In the genomic region with DNA sequence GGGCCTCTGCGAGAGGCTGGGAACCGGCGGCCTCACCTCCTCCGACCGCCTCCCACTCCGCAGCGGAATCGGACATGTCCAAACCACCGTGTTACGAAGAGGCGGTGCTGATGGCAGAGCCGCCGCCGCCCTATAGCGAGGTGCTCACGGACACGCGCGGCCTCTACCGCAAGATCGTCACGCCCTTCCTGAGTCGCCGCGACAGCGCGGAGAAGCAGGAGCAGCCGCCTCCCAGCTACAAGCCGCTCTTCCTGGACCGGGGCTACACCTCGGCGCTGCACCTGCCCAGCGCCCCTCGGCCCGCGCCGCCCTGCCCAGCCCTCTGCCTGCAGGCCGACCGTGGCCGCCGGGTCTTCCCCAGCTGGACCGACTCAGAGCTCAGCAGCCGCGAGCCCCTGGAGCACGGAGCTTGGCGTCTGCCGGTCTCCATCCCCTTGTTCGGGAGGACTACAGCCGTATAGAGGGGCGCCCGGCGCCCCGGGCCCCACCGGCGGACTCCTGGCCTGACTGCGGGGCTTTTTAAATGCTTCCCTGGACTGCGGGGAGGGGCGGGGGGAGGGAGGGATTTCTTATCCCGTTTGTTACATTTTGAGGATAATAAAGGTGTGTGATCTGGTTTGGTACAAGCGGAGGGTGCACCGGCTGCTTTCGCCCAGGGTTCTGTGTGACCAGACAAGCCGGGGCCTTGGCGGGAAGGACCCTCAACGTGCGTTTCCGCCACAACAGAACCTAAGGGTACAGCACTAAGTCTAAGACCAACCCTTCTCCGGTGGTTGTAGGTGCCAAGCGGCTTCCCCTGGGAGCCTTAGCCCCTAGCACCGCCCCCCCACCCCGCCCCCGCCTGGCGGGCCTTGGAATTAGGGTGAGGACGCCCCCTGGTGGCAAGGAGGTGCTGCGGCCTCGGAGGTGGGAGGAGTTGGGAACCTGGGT, we compare ENCODE assay signal across 8 cellular contexts. TPM values are rescaled to one million over a fixed set of nuclear protein-coding genes. Genes with fewer than 3 reads are reported as not detected.
DNase-seq lines count a peak whose midpoint lies in the region; FAIRE-seq and TF ChIP-seq lines count a peak whose summit lies in the region.

No MANE protein-coding gene starts in this region.

- no peaks in the 10 kb centered on the region for H3K9me3 ChIP-seq in DOHH2 (ENCODE audit: control insufficient read depth, insufficient read depth, low read length)
- no peaks in the 10 kb centered on the region for H3K9me3 ChIP-seq in GM23248 (ENCODE audit: low read depth)
- no peaks in the 10 kb centered on the region for H3K9me3 ChIP-seq in MG63

- peak; percentile 84 for TF ChIP-seq CTCF in DOHH2 (IDR thresholded peaks at IDR 0.05; ENCODE audit: low read depth, low read length, poor library complexity, severe bottlenecking)

- H3K4me1 ChIP-seq in DOHH2 (ENCODE audit: control insufficient read depth, low read length) (peaks cover 29% of the 10 kb centered on the region), GM23248 (ENCODE audit: insufficient read depth) (0 out of 2 replicates have a peak, but pooled peaks cover 10% of the 10 kb centered on the region)

- H2AFZ ChIP-seq in GM23248, result no peak overlapping the region

- in situ Hi-C loops in GM23248 (cut with MboI), result loop anchor here (10.0 kb wide), 1 partner anchor 61 kb away; no protein-coding TSS in a partner anchor

- no peaks in the 10 kb centered on the region for H3K9me2 ChIP-seq in DOHH2 (replicated peaks; ENCODE audit: control insufficient read depth, low read length)
- no peaks in the 10 kb centered on the region for H3K9me2 ChIP-seq in GM23248 (ENCODE audit: insufficient read depth)

- FAIRE-seq in frontal cortex (lab: Jason Lieb, UNC), result no peak

- peak overlapping the region; percentile 78 for H3K9ac ChIP-seq in GM23248

- H3K27ac ChIP-seq in DOHH2 (ENCODE audit: low read depth, low read length) (peak overlapping the region; percentile 83), GM23248 (peak overlapping the region; percentile 67)

- 2 to 3% methylated on average over 67 to 75 of the region's 76 CpGs for WGBS in GM23248 (ENCODE audit: low coverage in 1 of 2, low lambda C conversion rate in 2 of 2, missing lambda C conversion rate in 2 of 2), 2 experiments

- H3K27me3 ChIP-seq in DOHH2 (ENCODE audit: control insufficient read depth, low read length) (no peaks in the 10 kb centered on the region), GM23248 (replicated peaks; ENCODE audit: insufficient read depth) (no peaks in the 10 kb centered on the region), MG63 (no peaks in the 10 kb centered on the region)

- H3K36me3 ChIP-seq in DOHH2 (ENCODE audit: control insufficient read depth, low read length) (peaks cover 36% of the 10 kb centered on the region), GM23248 (ENCODE audit: low read depth) (peaks cover 8% of the 10 kb centered on the region; the same call in 1 of the 2 replicates), MG63 (peaks cover 76% of the 10 kb centered on the region)

- H3K4me3 ChIP-seq in DOHH2 (ENCODE audit: low read length) (peak overlapping the region; percentile 83), GM23248 (peak overlapping the region; percentile 66), MG63 (no peak overlapping the region)

- peaks cover 13% of the 10 kb centered on the region for H3K79me2 ChIP-seq in DOHH2 (ENCODE audit: control insufficient read depth, low read length)
- no peaks in the 10 kb centered on the region for H3K79me2 ChIP-seq in GM23248 (ENCODE audit: insufficient read depth)

- H4K20me1 ChIP-seq in DOHH2 (ENCODE audit: control insufficient read depth, insufficient read depth, low read depth, low read length) (peaks cover 10% of the 10 kb centered on the region; the same call in 1 of the 2 replicates), GM23248 (ENCODE audit: insufficient read depth) (0 out of 2 replicates have a peak, but pooled peaks cover 13% of the 10 kb centered on the region)

- DNase-seq in GM23248 (peak; percentile 92), MG63 (peak; percentile 84), SIG-M5 treated with dmso at 0.1 percent for 504 hours (lab: John Stamatoyannopoulos, UW; ENCODE audit: unreplicated experiment) (peak; percentile 92), frontal cortex (ENCODE audit: low spot score in 2 of 2) (peak; percentile 91 to 93), occipital lobe (lab: John Stamatoyannopoulos, UW) (peak; percentile 73), superior temporal gyrus (ENCODE audit: extremely low spot score) (peak; percentile 78)
- peak; percentile 96 for DNase-seq in activated gamma-delta T cell treated with anti-CD3 and anti-CD28 coated beads, Interleukin-2, amount 50 U/mL, for 16 hours (ENCODE audit: low read depth)

- peaks cover 17% of the 10 kb centered on the region for H3F3A ChIP-seq in DOHH2 (ENCODE audit: control insufficient read depth, insufficient read depth)
- H3F3A ChIP-seq in GM23248 (ENCODE audit: insufficient read depth), result peaks cover 13% of the 10 kb centered on the region

- H3K4me2 ChIP-seq in DOHH2 (ENCODE audit: low read length) (peak overlapping the region; percentile 100), GM23248 (ENCODE audit: unreplicated experiment) (peak overlapping the region; percentile 76)

RNA-seq across cellular contexts. Expression of a gene that starts 9.3 kb away (rescaled TPM):
- 23.9 and 24.8 TPM in 2 replicates for total RNA-seq in GM23248 (2014; rRNA removed; shearing (Covaris generic))
- 10.5 and 11.1 TPM in 2 replicates for polyA plus RNA-seq in GM23248 (2016; fragmentation: Nextera tagmentation; extraction: Ambion mirVana)
- total RNA-seq in MG63 (2014; rRNA removed; shearing (Covaris generic); ENCODE audit: low replicate concordance), result 61.4 and 68.2 TPM in 2 replicates
- total RNA-seq in frontal cortex (12.2 TPM), occipital lobe (11.7 TPM)

RNA-seq across cellular contexts. Expression of a gene that starts 17.5 kb away (rescaled TPM):
- total RNA-seq in GM23248 (2014; rRNA removed; shearing (Covaris generic)), result 224 and 257 TPM in 2 replicates
- polyA plus RNA-seq in GM23248 (2016; fragmentation: Nextera tagmentation; extraction: Ambion mirVana), result 160 and 163 TPM in 2 replicates
- 245 and 334 TPM in 2 replicates for total RNA-seq in MG63 (2014; rRNA removed; shearing (Covaris generic); ENCODE audit: low replicate concordance)
- total RNA-seq in frontal cortex, result 187 TPM
- total RNA-seq in occipital lobe, result 170 TPM

RNA-seq across cellular contexts. Expression of a gene that starts 29.4 kb away (rescaled TPM):
- 17.3 and 30.4 TPM in 2 replicates for total RNA-seq in GM23248 (2014; rRNA removed; shearing (Covaris generic))
- 7.7 and 13.5 TPM in 2 replicates for polyA plus RNA-seq in GM23248 (2016; fragmentation: Nextera tagmentation; extraction: Ambion mirVana)
- total RNA-seq in MG63 (2014; rRNA removed; shearing (Covaris generic); ENCODE audit: low replicate concordance), result 62.4 and 127 TPM in 2 replicates
- total RNA-seq in frontal cortex, result 25.7 TPM
- 14.0 TPM for total RNA-seq in occipital lobe

RNA-seq across cellular contexts. Expression of a gene that starts 41.5 kb away (rescaled TPM):
- 320 and 357 TPM in 2 replicates for total RNA-seq in GM23248 (2014; rRNA removed; shearing (Covaris generic))
- polyA plus RNA-seq in GM23248 (2016; fragmentation: Nextera tagmentation; extraction: Ambion mirVana), result 551 and 556 TPM in 2 replicates
- 77.8 and 165 TPM in 2 replicates for total RNA-seq in MG63 (2014; rRNA removed; shearing (Covaris generic); ENCODE audit: low replicate concordance)
- total RNA-seq in frontal cortex (6.5 TPM), occipital lobe (7.8 TPM)

RNA-seq across cellular contexts. Expression of a gene that starts 46.6 kb away (rescaled TPM):
- total RNA-seq in GM23248 (2014; rRNA removed; shearing (Covaris generic)), result 0.43 and 1.3 TPM in 2 replicates
- polyA plus RNA-seq in GM23248 (2016; fragmentation: Nextera tagmentation; extraction: Ambion mirVana), result 1.2 and 1.8 TPM in 2 replicates
- total RNA-seq in MG63 (2014; rRNA removed; shearing (Covaris generic); ENCODE audit: low replicate concordance), result 1.3 and 2.3 TPM in 2 replicates
- 2.4 TPM for total RNA-seq in frontal cortex
- 3.9 TPM for total RNA-seq in occipital lobe
